26 cellular contexts compared by ENCODE assay signal in genomic region chr14:95254356-95254755, GRCh38.
"Had no signal": no experiment of that assay in that cellular context is flagged by ENCODE, and none has a peak within 500 bp of the region (broad histone marks: within the 10 kb centered on the region; RNA-seq: fewer than 3 reads in every experiment).

No MANE protein-coding gene starts in this region.

- DNase-seq: activated CD4-positive, alpha-beta T cell treated with anti-CD3 and anti-CD28 coated beads for 4 hours; activated CD4-positive, alpha-beta T cell treated with anti-CD3 and anti-CD28 coated beads, Interleukin-2, amount 50 U/mL, for 4 hours; activated CD8-positive, alpha-beta memory T cell treated with anti-CD3 and anti-CD28 coated beads for 24 hours; activated effector memory CD4-positive, alpha-beta T cell treated with Interleukin-2 at 50 U/mL for 16 hours; activated naive CD4-positive, alpha-beta T cell treated with anti-CD3 and anti-CD28 coated beads for 36 hours; activated naive CD8-positive, alpha-beta T cell treated with anti-CD3 and anti-CD28 coated beads for 36 hours; aorta; cortex of kidney; effector memory CD8-positive, alpha-beta T cell; hippocampal formation; midbrain; naive thymus-derived CD4-positive, alpha-beta T cell; posterior cingulate gyrus; right cardiac atrium; stimulated activated CD4-positive, alpha-beta T cell treated with anti-CD3 and anti-CD28 coated beads, Interleukin-15, amount 100 ng/mL, for 24 hours; stimulated activated CD4-positive, alpha-beta T cell treated with anti-CD3 and anti-CD28 coated beads, Interleukin-2, amount 100 ng/mL, for 24 hours; stimulated activated naive B cell treated with anti-CD40 and anti-IgM and Interleukin-4, amounts not matched to agents 10 μg/mL and 1 μg/mL and 100 μg/mL, for 72 hours; T-helper 9 cell; tibial artery; upper lobe of right lung had no signal

- H3K27ac ChIP-seq: adrenal gland, cardiac muscle cell, gastroesophageal sphincter, suprapubic skin, tibial artery, upper lobe of right lung, VCaP had no signal

- ATAC-seq: effector memory CD8-positive, alpha-beta T cell; gastroesophageal sphincter; naive thymus-derived CD4-positive, alpha-beta T cell; right cardiac atrium; stimulated activated naive B cell treated with anti-CD40 and anti-IgM and Interleukin-4, amounts not matched to agents 10 μg/mL and 1 μg/mL and 100 μg/mL, for 72 hours; upper lobe of right lung had no signal

- H3K36me3 Mint-ChIP-seq: activated naive CD8-positive, alpha-beta T cell treated with anti-CD3 and anti-CD28 coated beads for 36 hours; brain; naive thymus-derived CD4-positive, alpha-beta T cell had no signal

- H3K4me3 Mint-ChIP-seq: activated naive CD4-positive, alpha-beta T cell treated with anti-CD3 and anti-CD28 coated beads for 36 hours; activated naive CD8-positive, alpha-beta T cell treated with anti-CD3 and anti-CD28 coated beads for 36 hours; brain; effector memory CD8-positive, alpha-beta T cell; naive thymus-derived CD4-positive, alpha-beta T cell; stimulated activated naive B cell treated with anti-CD40 and anti-IgM and Interleukin-4, amounts not matched to agents 10 μg/mL and 1 μg/mL and 100 μg/mL, for 72 hours had no signal

- H3K4me3 ChIP-seq: adrenal gland, cardiac muscle cell, gastroesophageal sphincter, suprapubic skin, tibial artery, upper lobe of right lung had no signal

- H3K27me3 ChIP-seq: adrenal gland, gastroesophageal sphincter, suprapubic skin, tibial artery, upper lobe of right lung had no signal

- H3K9me3 ChIP-seq: adrenal gland, gastroesophageal sphincter, suprapubic skin, tibial artery, upper lobe of right lung had no signal

- H3K9me3 Mint-ChIP-seq: activated naive CD4-positive, alpha-beta T cell treated with anti-CD3 and anti-CD28 coated beads for 36 hours; activated naive CD8-positive, alpha-beta T cell treated with anti-CD3 and anti-CD28 coated beads for 36 hours; brain; effector memory CD8-positive, alpha-beta T cell; naive thymus-derived CD4-positive, alpha-beta T cell; stimulated activated naive B cell treated with anti-CD40 and anti-IgM and Interleukin-4, amounts not matched to agents 10 μg/mL and 1 μg/mL and 100 μg/mL, for 72 hours had no signal

- H3K27me3 Mint-ChIP-seq: stimulated activated naive B cell treated with anti-CD40 and anti-IgM and Interleukin-4, amounts not matched to agents 10 μg/mL and 1 μg/mL and 100 μg/mL, for 72 hours had no signal

- H3K27ac Mint-ChIP-seq: activated naive CD4-positive, alpha-beta T cell treated with anti-CD3 and anti-CD28 coated beads for 36 hours; activated naive CD8-positive, alpha-beta T cell treated with anti-CD3 and anti-CD28 coated beads for 36 hours; effector memory CD8-positive, alpha-beta T cell; naive thymus-derived CD4-positive, alpha-beta T cell; stimulated activated naive B cell treated with anti-CD40 and anti-IgM and Interleukin-4, amounts not matched to agents 10 μg/mL and 1 μg/mL and 100 μg/mL, for 72 hours had no signal

- H3K36me3 ChIP-seq: adrenal gland, cardiac muscle cell, gastroesophageal sphincter, suprapubic skin, tibial artery, upper lobe of right lung had no signal

- H3K4me1 ChIP-seq: adrenal gland had no signal
